1 cellular context compared by ENCODE assay signal in the genomic region with DNA sequence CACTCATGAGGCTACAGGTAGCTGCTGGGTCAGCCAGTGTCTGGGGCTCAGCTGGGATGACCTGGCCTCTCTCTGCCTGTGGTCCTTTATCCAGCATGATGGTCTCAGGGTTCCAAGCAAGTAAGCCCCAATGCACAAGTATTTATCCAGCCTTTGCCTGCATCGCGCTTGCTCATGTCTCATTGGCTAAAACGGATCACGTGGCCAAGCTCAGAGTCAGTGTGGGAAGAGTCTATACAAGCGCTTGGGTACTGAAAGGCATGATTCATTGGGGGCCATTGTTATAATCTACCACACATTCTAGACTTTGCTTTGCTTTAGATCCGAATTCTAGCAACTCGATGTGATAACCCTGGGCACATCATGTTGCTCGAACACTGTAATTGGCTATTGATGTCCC.
A peak's percentile ranks its signal among the peaks of the same experiment; 100 is the strongest.
TF ChIP-seq lines count a peak whose summit lies in the region.

No MANE protein-coding gene starts in this region.

TF ChIP-seq in WTC11, 78 proteins besides CTCF, POLR2A, EP300 and RAD21:
- TF ChIP-seq, protein P1, sequence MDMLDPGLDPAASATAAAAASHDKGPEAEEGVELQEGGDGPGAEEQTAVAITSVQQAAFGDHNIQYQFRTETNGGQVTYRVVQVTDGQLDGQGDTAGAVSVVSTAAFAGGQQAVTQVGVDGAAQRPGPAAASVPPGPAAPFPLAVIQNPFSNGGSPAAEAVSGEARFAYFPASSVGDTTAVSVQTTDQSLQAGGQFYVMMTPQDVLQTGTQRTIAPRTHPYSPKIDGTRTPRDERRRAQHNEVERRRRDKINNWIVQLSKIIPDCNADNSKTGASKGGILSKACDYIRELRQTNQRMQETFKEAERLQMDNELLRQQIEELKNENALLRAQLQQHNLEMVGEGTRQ (CRISPR knock-in tag; IDR thresholded peaks at IDR 0.05) = peak; percentile 77
- no peak for TF ChIP-seq FOXJ3 (CRISPR knock-in tag; IDR thresholded peaks at IDR 0.05; ENCODE audit: borderline replicate concordance)
- TF ChIP-seq, protein P2, sequence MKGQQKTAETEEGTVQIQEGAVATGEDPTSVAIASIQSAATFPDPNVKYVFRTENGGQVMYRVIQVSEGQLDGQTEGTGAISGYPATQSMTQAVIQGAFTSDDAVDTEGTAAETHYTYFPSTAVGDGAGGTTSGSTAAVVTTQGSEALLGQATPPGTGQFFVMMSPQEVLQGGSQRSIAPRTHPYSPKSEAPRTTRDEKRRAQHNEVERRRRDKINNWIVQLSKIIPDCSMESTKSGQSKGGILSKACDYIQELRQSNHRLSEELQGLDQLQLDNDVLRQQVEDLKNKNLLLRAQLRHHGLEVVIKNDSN (CRISPR knock-in tag; IDR thresholded peaks at IDR 0.05) = peak; percentile 56; the same call in 1 of the 2 replicates
